In genomic region chr20:36924167-36925045, GRCh38 we compare ENCODE assay signal across 13 cellular contexts. TPM values are rescaled to one million over a fixed set of nuclear protein-coding genes. Genes with fewer than 3 reads are reported as not detected.
DNase-seq lines count a peak whose midpoint lies in the region; ATAC-seq, FAIRE-seq and TF ChIP-seq lines count a peak whose summit lies in the region.
"Had no signal": no experiment of that assay in that cellular context is flagged by ENCODE, and none has a peak within 500 bp of the region (broad histone marks: within the 10 kb centered on the region; RNA-seq: fewer than 3 reads in every experiment).

No MANE protein-coding gene starts in this region.

- intact Hi-C loops in upper lobe of right lung (cut with DNase I): no loop called here

- peaks cover 94% of the 10 kb centered on the region for H3K36me3 ChIP-seq in upper lobe of right lung
- H3K36me3 ChIP-seq: BLaER1 had no signal

- peaks cover 19% of the 10 kb centered on the region for H3K36me3 Mint-ChIP-seq in activated naive CD4-positive, alpha-beta T cell treated with anti-CD3 and anti-CD28 coated beads, Interleukin-2, amount 50 U/mL, for 24 hours
- peaks cover 40% of the 10 kb centered on the region for H3K36me3 Mint-ChIP-seq in T-cell

- H3K27ac Mint-ChIP-seq in activated naive CD4-positive, alpha-beta T cell treated with anti-CD3 and anti-CD28 coated beads, Interleukin-2, amount 50 U/mL, for 24 hours: peak overlapping the region; percentile 60
- peak overlapping the region; percentile 88 to 90 for H3K27ac Mint-ChIP-seq in T-cell

- no peaks in the 10 kb centered on the region for H3K9me3 ChIP-seq in upper lobe of right lung
- H3K9me3 ChIP-seq: BLaER1 had no signal

- no peak for FAIRE-seq in D721Med (lab: Jason Lieb, UNC)

- no peaks in the 10 kb centered on the region for H3K4me1 ChIP-seq in upper lobe of right lung

- no peak for TF ChIP-seq POLR2A in erythroblast (IDR thresholded peaks at IDR 0.05; ENCODE audit: low read length)

- no peaks in the 10 kb centered on the region for H3K9me3 Mint-ChIP-seq in activated naive CD4-positive, alpha-beta T cell treated with anti-CD3 and anti-CD28 coated beads, Interleukin-2, amount 50 U/mL, for 24 hours
- no peaks in the 10 kb centered on the region for H3K9me3 Mint-ChIP-seq in T-cell

- H3K27ac ChIP-seq in upper lobe of right lung: no peak overlapping the region
- H3K27ac ChIP-seq: BLaER1 had no signal

- CTCF ChIA-PET in T-cell (lab: Charles Lee): interaction anchor here in 1 of 2 donors (0.5 kb wide), 1 partner anchor 22 kb away, joined by 3 read pairs; no protein-coding TSS in a partner anchor

- H3K4me3 Mint-ChIP-seq in activated naive CD4-positive, alpha-beta T cell treated with anti-CD3 and anti-CD28 coated beads, Interleukin-2, amount 50 U/mL, for 24 hours: peak overlapping the region; percentile 15
- peak overlapping the region in 1 of 3 donors; percentile 15 for H3K4me3 Mint-ChIP-seq in T-cell

- POLR2A ChIA-PET in T-cell (lab: Charles Lee): interaction anchor here (0.6 to 0.7 kb wide), 4 partner anchors 26 to 351 kb away, joined by 3 to 8 read pairs (median 4); partner anchors contain the start of gene TGIF2 (in 1 of the 2)

- peaks cover 51% of the 10 kb centered on the region for H3K4me1 Mint-ChIP-seq in activated naive CD4-positive, alpha-beta T cell treated with anti-CD3 and anti-CD28 coated beads, Interleukin-2, amount 50 U/mL, for 24 hours
- H3K4me1 Mint-ChIP-seq in T-cell: peaks cover 43 to 57% (median 43%) of the 10 kb centered on the region in 3 donors

- H3K27me3 ChIP-seq in upper lobe of right lung: no peaks in the 10 kb centered on the region
- H3K27me3 ChIP-seq: BLaER1 had no signal

- H3K27me3 Mint-ChIP-seq in activated naive CD4-positive, alpha-beta T cell treated with anti-CD3 and anti-CD28 coated beads, Interleukin-2, amount 50 U/mL, for 24 hours: no peaks in the 10 kb centered on the region
- no peaks in the 10 kb centered on the region for H3K27me3 Mint-ChIP-seq in T-cell

- TF ChIP-seq CTCF in upper lobe of right lung (IDR thresholded peaks at IDR 0.05): no peak
- no peak for TF ChIP-seq CTCF in D721Med (IDR thresholded peaks at IDR 0.05; ENCODE audit: insufficient read depth, missing control alignments)

- no peak overlapping the region for H3K4me3 ChIP-seq in upper lobe of right lung
- H3K4me3 ChIP-seq: BLaER1, SK-N-MC had no signal

- ATAC-seq in T-cell (replicated peaks in 1 of 4) (no peak), upper lobe of right lung (no peak), HG03175 (IDR thresholded peaks at IDR 0.05; ENCODE audit: unreplicated experiment) (no peak)
- ATAC-seq: left lobe of liver had no signal

- no peak for DNase-seq in activated naive CD4-positive, alpha-beta T cell (lab: John Stamatoyannopoulos, UW)
- DNase-seq in T-cell (no peak), erythroblast (lab: John Stamatoyannopoulos, UW) (peak; percentile 61 to 63), upper lobe of right lung (peak; percentile 9), dedifferentiated amniotic fluid mesenchymal stem cell (ENCODE audit: extremely low spot score) (no peak), D721Med (ENCODE audit: insufficient read length, low spot score) (no peak)
- DNase-seq: NCI-H2029 treated with DMSO at 0.1 percent for 48 hours; NK-92 treated with Interleukin-12 subunit alpha and Interleukin-12 subunit beta, amount 100 ng/mL, for 24 hours had no signal

RNA-seq across cellular contexts. Expression of gene SAMHD1, which starts 27.1 kb away (rescaled TPM):
- total RNA-seq in T-cell (100 to 1,000 TPM; 218 to 437 (median 244) TPM), upper lobe of right lung (177 TPM)

RNA-seq across cellular contexts. Expression of gene TLDC2, which starts 48.5 kb away (rescaled TPM):
- total RNA-seq in T-cell: under 1 TPM in 1 of 5 donors, not detected in 4; 0.33 TPM
- total RNA-seq in upper lobe of right lung: 1.6 TPM
- total RNA-seq: left lobe of liver had no signal

Comparison
In these comparisons a context has a peak if more than half of its experiments do, and no peak if none do; other contexts are left out.
1. DNase-seq: peak in erythroblast (2 of 2) and upper lobe of right lung (single experiment); none in activated naive CD4-positive, alpha-beta T cell (0 of 4), T-cell (0 of 34), dedifferentiated amniotic fluid mesenchymal stem cell (single experiment) and D721Med (single experiment).